ENCODE assay signal across 28 cellular contexts in the genomic region with DNA sequence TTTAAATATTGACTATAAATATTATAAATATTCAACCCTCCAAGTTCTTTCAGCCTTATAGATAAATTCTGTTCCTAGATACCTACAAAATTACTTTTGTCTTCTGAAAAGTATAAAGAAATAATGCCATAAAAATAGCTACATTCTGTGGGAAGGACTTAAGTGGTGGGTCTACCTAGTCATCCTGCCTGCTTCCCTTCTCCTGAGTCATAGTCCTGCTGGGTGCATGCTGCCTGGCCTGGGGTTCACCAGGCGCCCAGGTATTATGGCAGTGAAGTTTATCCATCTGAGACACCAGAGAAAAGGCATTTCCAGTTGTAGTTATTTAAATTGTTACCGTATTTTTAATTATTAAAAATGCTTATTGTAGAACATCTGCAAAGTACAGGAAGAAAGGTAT.
DNase-seq lines count a peak whose midpoint lies in the region; ATAC-seq and TF ChIP-seq lines count a peak whose summit lies in the region.
"Had no signal": no experiment of that assay in that cellular context is flagged by ENCODE, and none has a peak within 500 bp of the region (broad histone marks: within the 10 kb centered on the region; RNA-seq: fewer than 3 reads in every experiment).

No MANE protein-coding gene starts in this region.

- CTCF ChIA-PET in mammary epithelial cell (lab: Charles Lee; ENCODE audit: low non-redundant PET), result no interaction called here
- CTCF ChIA-PET in MCF 10A (lab: Yijun Ruan, JAX), result no interaction called here
- CTCF ChIA-PET in PC-3 (lab: Charles Lee), result no interaction called here

- BruUV-seq in mammary epithelial cell (replicated peaks; lab: Mats Ljungman, UMichigan), result no TSS peak
- no TSS peak for BruUV-seq in MCF 10A (replicated peaks; lab: Mats Ljungman, UMichigan)
- no TSS peak for BruUV-seq in PC-3 (replicated peaks; lab: Mats Ljungman, UMichigan)

- H3K4me3 ChIP-seq in mammary epithelial cell (replicated peaks in 1 of 3; ENCODE audit: insufficient read depth in 1 of 3, low read depth in 2 of 3, low read length in 3 of 3) (no peak overlapping the region), PC-3 (ENCODE audit: low read length) (no peak overlapping the region), esophagus muscularis mucosa (no peak overlapping the region)
- H3K4me3 ChIP-seq: SK-N-MC had no signal

- H3K9me3 Mint-ChIP-seq in MCF 10A (ENCODE audit: unreplicated experiment), result no peaks in the 10 kb centered on the region
- H3K9me3 Mint-ChIP-seq: CD8-positive, alpha-beta T cell had no signal

- H3K9me3 ChIP-seq in mammary epithelial cell (replicated peaks; ENCODE audit: insufficient read depth, low read length) (no peaks in the 10 kb centered on the region), PC-3 (ENCODE audit: low read length) (no peaks in the 10 kb centered on the region), esophagus muscularis mucosa (no peaks in the 10 kb centered on the region)
- H3K9me3 ChIP-seq: Caco-2 had no signal

- no peak overlapping the region for H3K4me2 ChIP-seq in mammary epithelial cell (ENCODE audit: insufficient read depth, low read depth, low read length)
- no peak overlapping the region for H3K4me2 ChIP-seq in PC-3 (ENCODE audit: low read length)
- H3K4me2 ChIP-seq: KMS-11 had no signal

- 75% methylated on average over 2 of the region's 2 CpGs for WGBS in mammary epithelial cell (ENCODE audit: low coverage, missing lambda C conversion rate)
- WGBS in esophagus muscularis mucosa, result 91% methylated on average over 2 of the region's 2 CpGs

- H3K4me3 Mint-ChIP-seq in MCF 10A (ENCODE audit: unreplicated experiment), result no peak overlapping the region
- H3K4me3 Mint-ChIP-seq: B cell; CD8-positive, alpha-beta T cell had no signal

- H3K4me1 ChIP-seq in mammary epithelial cell (ENCODE audit: insufficient read depth, low read length) (no peaks in the 10 kb centered on the region), PC-3 (ENCODE audit: insufficient read depth, low read length) (peaks cover 18% of the 10 kb centered on the region), esophagus muscularis mucosa (no peaks in the 10 kb centered on the region)
- H3K4me1 ChIP-seq: Caco-2 had no signal

- ATAC-seq in PC-3 (no peak), GM18909 (IDR thresholded peaks at IDR 0.05; ENCODE audit: poor library complexity, unreplicated experiment) (no peak)
- ATAC-seq: CD8-positive, alpha-beta T cell; Panc1 had no signal

- intact Hi-C loops in mammary epithelial cell (cut with micrococcal nuclease), result no loop called here
- intact Hi-C loops in MCF 10A (cut with micrococcal nuclease), result no loop called here
- intact Hi-C loops in PC-3 (cut with micrococcal nuclease), result no loop called here
- intact Hi-C loops in esophagus muscularis mucosa (cut with DNase I), result no loop called here

- peak; percentile 7 for DNase-seq in mammary epithelial cell
- DNase-seq in MCF 10A (ENCODE audit: unreplicated experiment), result no peak
- peak; percentile 29 for DNase-seq in PC-3
- DNase-seq in esophagus muscularis mucosa (ENCODE audit: extremely low spot score), result peak; percentile 37
- no peak for DNase-seq in medulla oblongata (ENCODE audit: extremely low spot score)
- no peak for DNase-seq in DMS53 (lab: John Stamatoyannopoulos, UW)
- no peak for DNase-seq in DMS 273 (lab: John Stamatoyannopoulos, UW; ENCODE audit: unreplicated experiment)
- DNase-seq: Caco-2; CD8-positive, alpha-beta T cell; DMS 273 treated with DMSO at 0.1 percent for 48 hours; DMS79 treated with DMSO at 0.1 percent for 48 hours; NCI-H1092; NCI-H1417 treated with DMSO at 0.1 percent for 48 hours; NCI-H1694 treated with DMSO at 0.1 percent for 48 hours; NCI-H2081; NCI-H2227 treated with DMSO at 0.1 percent for 48 hours; NCI-H510A; NCI-H69; SHP77 treated with DMSO at 0.1 percent for 48 hours; SW 1271 had no signal

- TF ChIP-seq CTCF in mammary epithelial cell (conservative IDR thresholded peaks at IDR 0.05 in 1 of 2, IDR thresholded peaks at IDR 0.05 in 1 of 2; ENCODE audit: extremely low read depth in 1 of 2, insufficient read depth in 1 of 2, low read depth in 1 of 2, low read length in 2 of 2), result no peak
- no peak for TF ChIP-seq CTCF in MCF 10A (IDR thresholded peaks at IDR 0.05; ENCODE audit: unreplicated experiment)
- no peak for TF ChIP-seq CTCF in PC-3 (conservative IDR thresholded peaks at IDR 0.05; ENCODE audit: low read depth, low read length)
- TF ChIP-seq CTCF in esophagus muscularis mucosa (IDR thresholded peaks at IDR 0.05), result no peak

- H3K36me3 ChIP-seq in mammary epithelial cell (ENCODE audit: insufficient read depth, low read length) (no peaks in the 10 kb centered on the region), PC-3 (ENCODE audit: low read depth, low read length) (no peaks in the 10 kb centered on the region), esophagus muscularis mucosa (no peaks in the 10 kb centered on the region)

- H3K9ac ChIP-seq in mammary epithelial cell (ENCODE audit: insufficient read depth, low read length), result no peak overlapping the region
- H3K9ac ChIP-seq in PC-3 (ENCODE audit: low read length), result no peak overlapping the region
- H3K9ac ChIP-seq: KMS-11 had no signal

- H3K4me1 Mint-ChIP-seq in MCF 10A (ENCODE audit: insufficient read depth, unreplicated experiment), result peaks cover 15% of the 10 kb centered on the region
- H3K4me1 Mint-ChIP-seq: B cell had no signal

- no peak for TF ChIP-seq POLR2A in esophagus muscularis mucosa (IDR thresholded peaks at IDR 0.05; ENCODE audit: low read depth)

- in situ Hi-C loops in mammary epithelial cell (cut with MboI; ENCODE audit: low sequenced_read_pairs in 2 of 2), result no loop called here

- no peaks in the 10 kb centered on the region for H3K79me2 ChIP-seq in mammary epithelial cell (ENCODE audit: insufficient read depth, low read length)
- no peaks in the 10 kb centered on the region for H3K79me2 ChIP-seq in PC-3 (ENCODE audit: low read length)

- H3K27me3 ChIP-seq in mammary epithelial cell (ENCODE audit: insufficient read depth, low read length), result no peaks in the 10 kb centered on the region
- no peaks in the 10 kb centered on the region for H3K27me3 ChIP-seq in PC-3 (ENCODE audit: low read length)
- no peaks in the 10 kb centered on the region for H3K27me3 ChIP-seq in esophagus muscularis mucosa

- dilution Hi-C loops in mammary epithelial cell (cut with HindIII; ENCODE audit: low sequenced_read_pairs), result no loop called here

- no peak overlapping the region for H3K27ac Mint-ChIP-seq in MCF 10A (ENCODE audit: low read depth, unreplicated experiment)
- H3K27ac Mint-ChIP-seq: B cell; CD8-positive, alpha-beta T cell had no signal

- H3K27me3 Mint-ChIP-seq in MCF 10A (ENCODE audit: insufficient read depth, unreplicated experiment), result no peaks in the 10 kb centered on the region

- POLR2A ChIA-PET in MCF 10A (lab: Yijun Ruan, JAX) (no interaction called here), PC-3 (lab: Charles Lee; ENCODE audit: unreplicated experiment) (no interaction called here)

- peaks cover 3% of the 10 kb centered on the region for H3F3A ChIP-seq in PC-3 (ENCODE audit: low read length, unreplicated experiment)

- no peaks in the 10 kb centered on the region for H3K36me3 Mint-ChIP-seq in MCF 10A (ENCODE audit: insufficient read depth, unreplicated experiment)
- H3K36me3 Mint-ChIP-seq: CD8-positive, alpha-beta T cell had no signal

- H2AFZ ChIP-seq in mammary epithelial cell (ENCODE audit: low read depth, low read length) (no peak overlapping the region), PC-3 (ENCODE audit: low read length) (no peak overlapping the region)

- H4K20me1 ChIP-seq in mammary epithelial cell (ENCODE audit: insufficient read depth, low read length), result no peaks in the 10 kb centered on the region
- H4K20me1 ChIP-seq in PC-3 (ENCODE audit: low read length), result no peaks in the 10 kb centered on the region

- H3K9me2 ChIP-seq in PC-3 (replicated peaks; ENCODE audit: low read length), result no peaks in the 10 kb centered on the region

- no peak overlapping the region for H3K27ac ChIP-seq in mammary epithelial cell (ENCODE audit: insufficient read depth, low read depth, low read length)
- no peak overlapping the region for H3K27ac ChIP-seq in PC-3 (ENCODE audit: low read length)
- no peak overlapping the region for H3K27ac ChIP-seq in esophagus muscularis mucosa (replicated peaks in 1 of 4)
- H3K27ac ChIP-seq: 22Rv1, C4-2B, KMS-11, RWPE1, SK-N-MC had no signal

- no peak for TF ChIP-seq EP300 in esophagus muscularis mucosa (IDR thresholded peaks at IDR 0.05)

Comparison
In these comparisons a context has a peak if more than half of its experiments do, and no peak if none do; other contexts are left out.
1. DNase-seq: peak in mammary epithelial cell (single experiment), PC-3 (single experiment) and esophagus muscularis mucosa (single experiment); none in MCF 10A (single experiment), medulla oblongata (single experiment), DMS53 (single experiment) and DMS 273 (single experiment).